ENCODE assay signal across 8 cellular contexts in genomic region chr19:19120308-19121156, GRCh38. TPM values are rescaled to one million over a fixed set of nuclear protein-coding genes. Genes with fewer than 3 reads are reported as not detected.
DNase-seq lines count a peak whose midpoint lies in the region; ATAC-seq and TF ChIP-seq lines count a peak whose summit lies in the region.

No MANE protein-coding gene starts in this region.

- H3K4me1 ChIP-seq in RWPE2 (ENCODE audit: insufficient read depth, poor library complexity, severe bottlenecking) = no peaks in the 10 kb centered on the region
- no peaks in the 10 kb centered on the region for H3K4me1 ChIP-seq in spleen

- DNase-seq in DMS53 (lab: John Stamatoyannopoulos, UW) (peak; percentile 39), DMS53 treated with DMSO at 0.1 percent for 48 hours (lab: John Stamatoyannopoulos, UW; ENCODE audit: unreplicated experiment) (no peak), RWPE2 (ENCODE audit: low spot score) (no peak), foreskin melanocyte (peak; percentile 41), retina (peak; percentile 62), spleen (no peak), KG1 (lab: John Stamatoyannopoulos, UW) (no peak), hippocampal formation (lab: John Stamatoyannopoulos, UW) (no peak)

- peaks cover 11% of the 10 kb centered on the region for H3K9me3 ChIP-seq in RWPE2 (ENCODE audit: severe bottlenecking)
- H3K9me3 ChIP-seq in spleen = peaks cover 0 to 15% (median 11%) of the 10 kb centered on the region in 8 donors

- H3K36me3 ChIP-seq in RWPE2 (ENCODE audit: low read depth) (peaks cover 27% of the 10 kb centered on the region), spleen (peaks cover 0 to 52% (median 20%) of the 10 kb centered on the region in 6 donors)

- WGBS in spleen, 5 donors = 75 to 84% (median 77%) methylated on average over 24 to 34 of the region's 34 CpGs

- H3K4me3 ChIP-seq in RWPE2 (ENCODE audit: severe bottlenecking) (no peak overlapping the region), spleen (no peak overlapping the region)

- no peak overlapping the region for H3K27ac ChIP-seq in RWPE2 (ENCODE audit: poor library complexity, severe bottlenecking)
- no peak overlapping the region for H3K27ac ChIP-seq in spleen

- ATAC-seq in RWPE2 (ENCODE audit: low read depth) = peak; percentile 66

- no peaks in the 10 kb centered on the region for H3K27me3 ChIP-seq in RWPE2 (ENCODE audit: insufficient read depth, poor library complexity, severe bottlenecking)
- H3K27me3 ChIP-seq in spleen (replicated peaks in 1 of 7) = no peaks in the 10 kb centered on the region

- no peak for TF ChIP-seq POLR2A in spleen (IDR thresholded peaks at IDR 0.05)

- intact Hi-C loops in spleen (cut with DNase I; ENCODE audit: low total_unique reads) = no loop called here

- TF ChIP-seq CTCF in RWPE2 (IDR thresholded peaks at IDR 0.05; ENCODE audit: poor library complexity, severe bottlenecking) (no peak), spleen (IDR thresholded peaks at IDR 0.05 in 8 of 11, conservative IDR thresholded peaks at IDR 0.05 in 3 of 11) (no peak)

RNA-seq across cellular contexts. Expression of gene TMEM161A, which starts 17.7 kb away (rescaled TPM):
- total RNA-seq in spleen = 10 to 100 TPM; 15.1 to 21.9 (median 18.4) TPM
- 10 to 100 TPM; 17.0 to 31.7 (median 26.2) TPM for polyA plus RNA-seq in spleen

RNA-seq across cellular contexts. Expression of gene MEF2B, which starts 49.5 kb away (rescaled TPM):
- total RNA-seq in spleen = 1 to 10 TPM; 2.6 to 7.8 (median 3.6) TPM
- 10 to 100 TPM in 1 of 3 donors, 1 to 10 TPM in 2; 2.2 to 15.5 (median 2.7) TPM for polyA plus RNA-seq in spleen

RNA-seq across cellular contexts. Expression of gene SLC25A42, which starts 56.7 kb away (rescaled TPM):
- total RNA-seq in spleen = 10 to 100 TPM; 12.5 to 25.3 (median 16.8) TPM
- polyA plus RNA-seq in spleen = 10 to 100 TPM in 2 of 3 donors, 1 to 10 TPM in 1; 9.7 to 11.6 (median 10.6) TPM

Comparison
In these comparisons a context has a peak if more than half of its experiments do, and no peak if none do; other contexts are left out.
1. DNase-seq: peak in DMS53 (single experiment), foreskin melanocyte (single experiment) and retina (single experiment); none in DMS53 treated with DMSO at 0.1 percent for 48 hours (single experiment), RWPE2 (single experiment), spleen (single experiment), KG1 (single experiment) and hippocampal formation (0 of 2).